In the genomic region with DNA sequence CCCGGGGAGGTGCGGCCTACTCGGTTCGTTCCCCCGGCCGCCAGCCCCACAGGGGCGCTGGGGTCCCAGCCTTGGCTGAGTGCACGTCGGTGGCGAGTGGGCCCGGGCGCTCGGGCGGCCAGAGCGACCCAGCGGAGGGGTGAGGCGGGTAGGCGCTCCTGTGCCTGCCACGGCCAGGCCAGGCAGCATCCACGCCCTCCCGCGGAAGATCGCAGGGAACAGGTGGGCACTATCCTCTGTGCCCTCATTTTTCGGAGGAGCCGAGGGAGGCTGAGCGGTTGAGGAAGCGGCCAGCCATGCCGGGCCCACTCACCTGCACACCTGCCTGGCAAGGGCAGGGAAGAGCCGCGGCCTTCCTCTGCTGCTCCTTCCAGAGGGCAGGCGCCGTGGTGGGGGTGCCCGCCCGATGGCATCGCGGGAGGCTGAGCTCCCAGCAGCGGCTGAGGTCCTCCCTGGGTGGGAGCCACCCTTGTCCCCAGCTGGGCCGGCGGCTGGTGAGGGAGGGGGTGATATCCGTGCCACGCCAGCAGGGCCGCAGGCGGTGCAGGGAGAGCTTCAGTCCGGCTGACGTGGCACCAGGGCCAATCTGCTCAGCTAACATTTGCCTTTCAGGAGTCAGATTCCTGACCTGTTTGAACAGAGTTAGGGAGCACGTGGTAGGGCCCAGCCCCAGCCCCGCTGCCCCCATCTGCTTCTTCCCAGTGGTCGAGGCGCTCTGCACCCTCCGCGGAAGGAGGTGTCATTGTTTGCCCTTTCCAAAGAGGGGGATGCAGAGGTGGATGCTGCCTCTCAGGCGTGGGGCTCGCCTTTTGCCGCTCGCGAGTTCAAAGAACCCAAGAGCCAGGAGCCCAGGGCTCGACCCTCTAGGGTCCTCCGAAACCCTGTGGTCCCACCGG, we compare ENCODE assay signal across 1 cellular context.
A peak's percentile ranks its signal among the peaks of the same experiment; 100 is the strongest.
TF ChIP-seq lines count a peak whose summit lies in the region.

No MANE protein-coding gene starts in this region.

TF ChIP-seq in HepG2, 621 proteins besides CTCF, POLR2A, EP300 and RAD21 (continued from another document and continues in another):
- TF ChIP-seq, protein P1, sequence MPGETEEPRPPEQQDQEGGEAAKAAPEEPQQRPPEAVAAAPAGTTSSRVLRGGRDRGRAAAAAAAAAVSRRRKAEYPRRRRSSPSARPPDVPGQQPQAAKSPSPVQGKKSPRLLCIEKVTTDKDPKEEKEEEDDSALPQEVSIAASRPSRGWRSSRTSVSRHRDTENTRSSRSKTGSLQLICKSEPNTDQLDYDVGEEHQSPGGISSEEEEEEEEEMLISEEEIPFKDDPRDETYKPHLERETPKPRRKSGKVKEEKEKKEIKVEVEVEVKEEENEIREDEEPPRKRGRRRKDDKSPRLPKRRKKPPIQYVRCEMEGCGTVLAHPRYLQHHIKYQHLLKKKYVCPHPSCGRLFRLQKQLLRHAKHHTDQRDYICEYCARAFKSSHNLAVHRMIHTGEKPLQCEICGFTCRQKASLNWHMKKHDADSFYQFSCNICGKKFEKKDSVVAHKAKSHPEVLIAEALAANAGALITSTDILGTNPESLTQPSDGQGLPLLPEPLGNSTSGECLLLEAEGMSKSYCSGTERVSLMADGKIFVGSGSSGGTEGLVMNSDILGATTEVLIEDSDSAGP (CRISPR knock-in tag; IDR thresholded peaks at IDR 0.05; ENCODE audit: borderline replicate concordance), result peak; percentile 55
- TF ChIP-seq HNF4A (CRISPR knock-in tag; IDR thresholded peaks at IDR 0.05) (no peak), KLF6 (CRISPR knock-in tag; IDR thresholded peaks at IDR 0.05) (0 out of 2 replicates have a peak, but pooled peaks have one; percentile 55), AHR (CRISPR knock-in tag; IDR thresholded peaks at IDR 0.05) (no peak), AGO2 (optimal IDR thresholded peaks at IDR 0.05; ENCODE audit: low read depth, low read length) (peak; percentile 22), PAF1 (CRISPR knock-in tag; IDR thresholded peaks at IDR 0.05) (no peak), ZNF343 (CRISPR knock-in tag; IDR thresholded peaks at IDR 0.05) (no peak), TBP (CRISPR knock-in tag; IDR thresholded peaks at IDR 0.05) (no peak), ZNF543 (CRISPR knock-in tag; IDR thresholded peaks at IDR 0.05) (no peak; the same call in 1 of the 2 replicates), ZNF225 (CRISPR knock-in tag; IDR thresholded peaks at IDR 0.05) (0 out of 2 replicates have a peak, but pooled peaks have one; percentile 45), TCF7L2 (IDR thresholded peaks at IDR 0.05; ENCODE audit: low read depth, low read length) (no peak), ZMYM3 (CRISPR knock-in tag; IDR thresholded peaks at IDR 0.05) (no peak), ZZZ3 (CRISPR knock-in tag; IDR thresholded peaks at IDR 0.05; ENCODE audit: borderline replicate concordance) (no peak), RFXANK (CRISPR knock-in tag; IDR thresholded peaks at IDR 0.05) (0 out of 2 replicates have a peak, but pooled peaks have one; percentile 18), ZNF775 (CRISPR knock-in tag; IDR thresholded peaks at IDR 0.05; ENCODE audit: borderline replicate concordance) (no peak), PHF8 (CRISPR knock-in tag; IDR thresholded peaks at IDR 0.05) (peak; percentile 63), KDM2A (CRISPR knock-in tag; IDR thresholded peaks at IDR 0.05; ENCODE audit: borderline replicate concordance, low read depth) (peak; percentile 30), DNMT3B (CRISPR knock-in tag; conservative IDR thresholded peaks at IDR 0.05) (no peak), MTA3 (CRISPR knock-in tag; IDR thresholded peaks at IDR 0.05) (no peak), EEA1 (CRISPR knock-in tag; IDR thresholded peaks at IDR 0.05; ENCODE audit: borderline replicate concordance) (no peak), BORCS8-MEF2B (CRISPR knock-in tag; IDR thresholded peaks at IDR 0.05) (0 out of 2 replicates have a peak, but pooled peaks have one; percentile 14), RARG (CRISPR knock-in tag; IDR thresholded peaks at IDR 0.05; ENCODE audit: low read depth) (no peak), KLF13 (CRISPR knock-in tag; IDR thresholded peaks at IDR 0.05) (no peak), ZNF557 (CRISPR knock-in tag; IDR thresholded peaks at IDR 0.05) (no peak), MATR3 (CRISPR knock-in tag; IDR thresholded peaks at IDR 0.05) (no peak), MED13 (CRISPR knock-in tag; IDR thresholded peaks at IDR 0.05) (no peak), NFIC (IDR thresholded peaks at IDR 0.05; ENCODE audit: low read length) (no peak), ZNF674 (CRISPR knock-in tag; IDR thresholded peaks at IDR 0.05; ENCODE audit: low read depth) (no peak), ZNF431 (CRISPR knock-in tag; IDR thresholded peaks at IDR 0.05; ENCODE audit: borderline replicate concordance, low read depth) (no peak; the same call in 1 of the 2 replicates), ZNF567 (CRISPR knock-in tag; IDR thresholded peaks at IDR 0.05; ENCODE audit: borderline replicate concordance) (no peak), AKAP8 (CRISPR knock-in tag; IDR thresholded peaks at IDR 0.05) (no peak), BRCA1 (CRISPR knock-in tag; IDR thresholded peaks at IDR 0.05) (no peak), SIX1 (CRISPR knock-in tag; IDR thresholded peaks at IDR 0.05; ENCODE audit: borderline replicate concordance) (peak; percentile 30; the same call in 1 of the 2 replicates), KLF11 (CRISPR knock-in tag; IDR thresholded peaks at IDR 0.05) (no peak), TRIM24 (CRISPR knock-in tag; IDR thresholded peaks at IDR 0.05) (no peak), MEIS2 (CRISPR knock-in tag; IDR thresholded peaks at IDR 0.05) (peak; percentile 12; the same call in 1 of the 2 replicates), ZNF335 (CRISPR knock-in tag; IDR thresholded peaks at IDR 0.05) (peak; percentile 73; the same call in 1 of the 2 replicates), CREB1 (IDR thresholded peaks at IDR 0.05) (no peak), CREB1 (CRISPR knock-in tag; IDR thresholded peaks at IDR 0.05) (no peak), WIZ (CRISPR knock-in tag; IDR thresholded peaks at IDR 0.05) (no peak), U2AF1 (optimal IDR thresholded peaks at IDR 0.05; ENCODE audit: low read depth, low read length) (no peak)
- TF ChIP-seq, protein P2, sequence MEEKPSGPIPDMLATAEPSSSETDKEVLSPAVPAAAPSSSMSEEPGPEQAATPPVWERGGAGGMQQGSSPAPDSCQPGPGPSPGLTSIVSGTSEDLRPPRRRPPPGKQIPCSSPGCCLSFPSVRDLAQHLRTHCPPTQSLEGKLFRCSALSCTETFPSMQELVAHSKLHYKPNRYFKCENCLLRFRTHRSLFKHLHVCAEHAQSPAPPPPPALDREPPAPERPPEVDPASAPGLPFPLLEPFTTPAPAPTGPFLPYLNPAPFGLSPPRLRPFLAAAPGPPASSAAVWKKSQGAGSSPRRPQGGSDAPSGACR (CRISPR knock-in tag; IDR thresholded peaks at IDR 0.05), result no peak
- TF ChIP-seq, protein P3, sequence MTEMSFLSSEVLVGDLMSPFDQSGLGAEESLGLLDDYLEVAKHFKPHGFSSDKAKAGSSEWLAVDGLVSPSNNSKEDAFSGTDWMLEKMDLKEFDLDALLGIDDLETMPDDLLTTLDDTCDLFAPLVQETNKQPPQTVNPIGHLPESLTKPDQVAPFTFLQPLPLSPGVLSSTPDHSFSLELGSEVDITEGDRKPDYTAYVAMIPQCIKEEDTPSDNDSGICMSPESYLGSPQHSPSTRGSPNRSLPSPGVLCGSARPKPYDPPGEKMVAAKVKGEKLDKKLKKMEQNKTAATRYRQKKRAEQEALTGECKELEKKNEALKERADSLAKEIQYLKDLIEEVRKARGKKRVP (CRISPR knock-in tag; IDR thresholded peaks at IDR 0.05), result no peak
- TF ChIP-seq, protein P4, sequence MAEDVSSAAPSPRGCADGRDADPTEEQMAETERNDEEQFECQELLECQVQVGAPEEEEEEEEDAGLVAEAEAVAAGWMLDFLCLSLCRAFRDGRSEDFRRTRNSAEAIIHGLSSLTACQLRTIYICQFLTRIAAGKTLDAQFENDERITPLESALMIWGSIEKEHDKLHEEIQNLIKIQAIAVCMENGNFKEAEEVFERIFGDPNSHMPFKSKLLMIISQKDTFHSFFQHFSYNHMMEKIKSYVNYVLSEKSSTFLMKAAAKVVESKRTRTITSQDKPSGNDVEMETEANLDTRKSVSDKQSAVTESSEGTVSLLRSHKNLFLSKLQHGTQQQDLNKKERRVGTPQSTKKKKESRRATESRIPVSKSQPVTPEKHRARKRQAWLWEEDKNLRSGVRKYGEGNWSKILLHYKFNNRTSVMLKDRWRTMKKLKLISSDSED (CRISPR knock-in tag; IDR thresholded peaks at IDR 0.05), result 0 out of 2 replicates have a peak, but pooled peaks have one; percentile 48
- TF ChIP-seq, protein P5, sequence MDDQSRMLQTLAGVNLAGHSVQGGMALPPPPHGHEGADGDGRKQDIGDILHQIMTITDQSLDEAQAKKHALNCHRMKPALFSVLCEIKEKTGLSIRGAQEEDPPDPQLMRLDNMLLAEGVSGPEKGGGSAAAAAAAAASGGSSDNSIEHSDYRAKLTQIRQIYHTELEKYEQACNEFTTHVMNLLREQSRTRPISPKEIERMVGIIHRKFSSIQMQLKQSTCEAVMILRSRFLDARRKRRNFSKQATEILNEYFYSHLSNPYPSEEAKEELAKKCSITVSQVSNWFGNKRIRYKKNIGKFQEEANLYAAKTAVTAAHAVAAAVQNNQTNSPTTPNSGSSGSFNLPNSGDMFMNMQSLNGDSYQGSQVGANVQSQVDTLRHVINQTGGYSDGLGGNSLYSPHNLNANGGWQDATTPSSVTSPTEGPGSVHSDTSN (CRISPR knock-in tag; IDR thresholded peaks at IDR 0.05; ENCODE audit: borderline replicate concordance), result no peak
- TF ChIP-seq, protein P6, sequence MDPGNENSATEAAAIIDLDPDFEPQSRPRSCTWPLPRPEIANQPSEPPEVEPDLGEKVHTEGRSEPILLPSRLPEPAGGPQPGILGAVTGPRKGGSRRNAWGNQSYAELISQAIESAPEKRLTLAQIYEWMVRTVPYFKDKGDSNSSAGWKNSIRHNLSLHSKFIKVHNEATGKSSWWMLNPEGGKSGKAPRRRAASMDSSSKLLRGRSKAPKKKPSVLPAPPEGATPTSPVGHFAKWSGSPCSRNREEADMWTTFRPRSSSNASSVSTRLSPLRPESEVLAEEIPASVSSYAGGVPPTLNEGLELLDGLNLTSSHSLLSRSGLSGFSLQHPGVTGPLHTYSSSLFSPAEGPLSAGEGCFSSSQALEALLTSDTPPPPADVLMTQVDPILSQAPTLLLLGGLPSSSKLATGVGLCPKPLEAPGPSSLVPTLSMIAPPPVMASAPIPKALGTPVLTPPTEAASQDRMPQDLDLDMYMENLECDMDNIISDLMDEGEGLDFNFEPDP (CRISPR knock-in tag; conservative IDR thresholded peaks at IDR 0.05), result 0 out of 2 replicates have a peak, but pooled peaks have one; percentile 39
- TF ChIP-seq, protein P7, sequence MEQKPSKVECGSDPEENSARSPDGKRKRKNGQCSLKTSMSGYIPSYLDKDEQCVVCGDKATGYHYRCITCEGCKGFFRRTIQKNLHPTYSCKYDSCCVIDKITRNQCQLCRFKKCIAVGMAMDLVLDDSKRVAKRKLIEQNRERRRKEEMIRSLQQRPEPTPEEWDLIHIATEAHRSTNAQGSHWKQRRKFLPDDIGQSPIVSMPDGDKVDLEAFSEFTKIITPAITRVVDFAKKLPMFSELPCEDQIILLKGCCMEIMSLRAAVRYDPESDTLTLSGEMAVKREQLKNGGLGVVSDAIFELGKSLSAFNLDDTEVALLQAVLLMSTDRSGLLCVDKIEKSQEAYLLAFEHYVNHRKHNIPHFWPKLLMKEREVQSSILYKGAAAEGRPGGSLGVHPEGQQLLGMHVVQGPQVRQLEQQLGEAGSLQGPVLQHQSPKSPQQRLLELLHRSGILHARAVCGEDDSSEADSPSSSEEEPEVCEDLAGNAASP (CRISPR knock-in tag; IDR thresholded peaks at IDR 0.05; ENCODE audit: borderline replicate concordance), result no peak
- TF ChIP-seq, protein P8, sequence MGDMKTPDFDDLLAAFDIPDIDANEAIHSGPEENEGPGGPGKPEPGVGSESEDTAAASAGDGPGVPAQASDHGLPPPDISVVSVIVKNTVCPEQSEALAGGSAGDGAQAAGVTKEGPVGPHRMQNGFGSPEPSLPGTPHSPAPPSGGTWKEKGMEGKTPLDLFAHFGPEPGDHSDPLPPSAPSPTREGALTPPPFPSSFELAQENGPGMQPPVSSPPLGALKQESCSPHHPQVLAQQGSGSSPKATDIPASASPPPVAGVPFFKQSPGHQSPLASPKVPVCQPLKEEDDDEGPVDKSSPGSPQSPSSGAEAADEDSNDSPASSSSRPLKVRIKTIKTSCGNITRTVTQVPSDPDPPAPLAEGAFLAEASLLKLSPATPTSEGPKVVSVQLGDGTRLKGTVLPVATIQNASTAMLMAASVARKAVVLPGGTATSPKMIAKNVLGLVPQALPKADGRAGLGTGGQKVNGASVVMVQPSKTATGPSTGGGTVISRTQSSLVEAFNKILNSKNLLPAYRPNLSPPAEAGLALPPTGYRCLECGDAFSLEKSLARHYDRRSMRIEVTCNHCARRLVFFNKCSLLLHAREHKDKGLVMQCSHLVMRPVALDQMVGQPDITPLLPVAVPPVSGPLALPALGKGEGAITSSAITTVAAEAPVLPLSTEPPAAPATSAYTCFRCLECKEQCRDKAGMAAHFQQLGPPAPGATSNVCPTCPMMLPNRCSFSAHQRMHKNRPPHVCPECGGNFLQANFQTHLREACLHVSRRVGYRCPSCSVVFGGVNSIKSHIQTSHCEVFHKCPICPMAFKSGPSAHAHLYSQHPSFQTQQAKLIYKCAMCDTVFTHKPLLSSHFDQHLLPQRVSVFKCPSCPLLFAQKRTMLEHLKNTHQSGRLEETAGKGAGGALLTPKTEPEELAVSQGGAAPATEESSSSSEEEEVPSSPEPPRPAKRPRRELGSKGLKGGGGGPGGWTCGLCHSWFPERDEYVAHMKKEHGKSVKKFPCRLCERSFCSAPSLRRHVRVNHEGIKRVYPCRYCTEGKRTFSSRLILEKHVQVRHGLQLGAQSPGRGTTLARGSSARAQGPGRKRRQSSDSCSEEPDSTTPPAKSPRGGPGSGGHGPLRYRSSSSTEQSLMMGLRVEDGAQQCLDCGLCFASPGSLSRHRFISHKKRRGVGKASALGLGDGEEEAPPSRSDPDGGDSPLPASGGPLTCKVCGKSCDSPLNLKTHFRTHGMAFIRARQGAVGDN (CRISPR knock-in tag; IDR thresholded peaks at IDR 0.05), result peak; percentile 92
- TF ChIP-seq, protein P9, sequence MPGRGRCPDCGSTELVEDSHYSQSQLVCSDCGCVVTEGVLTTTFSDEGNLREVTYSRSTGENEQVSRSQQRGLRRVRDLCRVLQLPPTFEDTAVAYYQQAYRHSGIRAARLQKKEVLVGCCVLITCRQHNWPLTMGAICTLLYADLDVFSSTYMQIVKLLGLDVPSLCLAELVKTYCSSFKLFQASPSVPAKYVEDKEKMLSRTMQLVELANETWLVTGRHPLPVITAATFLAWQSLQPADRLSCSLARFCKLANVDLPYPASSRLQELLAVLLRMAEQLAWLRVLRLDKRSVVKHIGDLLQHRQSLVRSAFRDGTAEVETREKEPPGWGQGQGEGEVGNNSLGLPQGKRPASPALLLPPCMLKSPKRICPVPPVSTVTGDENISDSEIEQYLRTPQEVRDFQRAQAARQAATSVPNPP (CRISPR knock-in tag; IDR thresholded peaks at IDR 0.05), result no peak
- TF ChIP-seq, protein P10, sequence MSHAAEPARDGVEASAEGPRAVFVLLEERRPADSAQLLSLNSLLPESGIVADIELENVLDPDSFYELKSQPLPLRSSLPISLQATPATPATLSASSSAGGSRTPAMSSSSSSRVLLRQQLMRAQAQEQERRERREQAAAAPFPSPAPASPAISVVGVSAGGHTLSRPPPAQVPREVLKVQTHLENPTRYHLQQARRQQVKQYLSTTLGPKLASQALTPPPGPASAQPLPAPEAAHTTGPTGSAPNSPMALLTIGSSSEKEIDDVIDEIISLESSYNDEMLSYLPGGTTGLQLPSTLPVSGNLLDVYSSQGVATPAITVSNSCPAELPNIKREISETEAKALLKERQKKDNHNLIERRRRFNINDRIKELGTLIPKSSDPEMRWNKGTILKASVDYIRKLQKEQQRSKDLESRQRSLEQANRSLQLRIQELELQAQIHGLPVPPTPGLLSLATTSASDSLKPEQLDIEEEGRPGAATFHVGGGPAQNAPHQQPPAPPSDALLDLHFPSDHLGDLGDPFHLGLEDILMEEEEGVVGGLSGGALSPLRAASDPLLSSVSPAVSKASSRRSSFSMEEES (CRISPR knock-in tag; IDR thresholded peaks at IDR 0.05), result peak; percentile 20; the same call in 1 of the 2 replicates
